Comparison of ENCODE assay signal across 19 cellular contexts in the genomic region with DNA sequence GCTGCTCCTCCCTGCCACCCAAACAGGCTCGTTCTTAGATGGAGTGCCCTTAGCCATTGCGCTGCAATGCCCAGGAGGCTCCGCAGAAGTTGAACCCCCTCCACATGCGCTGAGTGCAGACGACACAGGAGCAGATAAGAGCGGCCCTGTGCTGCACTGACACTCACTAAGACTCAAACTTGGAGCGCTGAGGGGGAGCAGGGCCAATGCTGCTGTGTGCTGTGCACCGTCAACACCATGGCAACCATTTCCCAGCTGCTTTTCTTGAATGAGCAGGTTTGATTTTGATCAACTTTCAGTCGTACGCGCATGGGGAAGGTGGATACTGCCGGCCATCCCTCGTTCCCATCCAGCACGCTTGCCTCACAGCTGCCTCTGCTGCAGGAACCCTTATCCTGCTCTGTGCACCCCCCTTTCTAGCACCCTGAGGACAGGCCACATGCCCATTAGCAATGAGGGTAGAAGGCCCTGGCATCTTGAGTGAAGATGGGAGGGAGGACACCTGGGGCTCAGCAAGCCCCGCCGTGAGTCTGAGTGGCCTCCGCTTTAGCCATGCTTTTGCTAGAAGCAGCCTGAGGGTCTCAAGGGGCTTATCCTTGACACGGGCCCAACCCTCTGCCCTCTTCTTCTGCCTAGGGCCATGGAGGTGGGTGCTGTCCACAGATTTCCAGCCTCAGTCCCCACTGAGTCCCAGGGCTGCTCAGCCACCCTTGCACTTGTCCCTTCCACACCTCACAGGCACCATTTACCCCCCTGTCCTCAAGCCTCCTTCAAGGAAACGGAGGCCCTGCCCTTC.
"Had no signal": no experiment of that assay in that cellular context is flagged by ENCODE, and none has a peak within 500 bp of the region (broad histone marks: within the 10 kb centered on the region; RNA-seq: fewer than 3 reads in every experiment).

No MANE protein-coding gene starts in this region.

- DNase-seq: activated CD4-positive, alpha-beta T cell treated with anti-CD3 and anti-CD28 coated beads, Interleukin-2, amount 50 U/mL, for 1 hour; activated CD8-positive, alpha-beta memory T cell treated with anti-CD3 and anti-CD28 coated beads for 24 hours; activated naive CD4-positive, alpha-beta T cell treated with anti-CD3 and anti-CD28 coated beads for 36 hours; adrenal gland; colonic mucosa; effector CD8-positive, alpha-beta T cell; foreskin fibroblast; hippocampal formation; ovary; stimulated activated CD4-positive, alpha-beta T cell treated with anti-CD3 and anti-CD28 coated beads, Interleukin-15, amount 100 ng/mL, for 24 hours; stimulated activated CD4-positive, alpha-beta T cell treated with anti-CD3 and anti-CD28 coated beads, Interleukin-4, amount 100 ng/mL, for 24 hours; stimulated activated naive CD4-positive, alpha-beta T cell; SW 1271 had no signal

- H3K9me3 ChIP-seq: adrenal gland, colonic mucosa, ovary, SJSA1, suprapubic skin had no signal

- H3K27me3 ChIP-seq: adrenal gland, cardiac muscle cell, colonic mucosa, ovary, SJSA1, suprapubic skin had no signal

- H3K27me3 Mint-ChIP-seq: type B pancreatic cell had no signal

- H3K27ac ChIP-seq: adrenal gland, cardiac muscle cell, colonic mucosa, ovary, SJSA1, suprapubic skin had no signal

- H3K4me1 ChIP-seq: colonic mucosa, SJSA1, suprapubic skin had no signal

- H3K36me3 Mint-ChIP-seq: type B pancreatic cell had no signal

- H3K27ac Mint-ChIP-seq: activated naive CD4-positive, alpha-beta T cell treated with anti-CD3 and anti-CD28 coated beads for 36 hours; activated T-helper 1 cell treated with anti-CD3 and anti-CD28 coated beads, Interleukin-12 subunit alpha, Interleukin-12 subunit beta, Interleukin-2, Interleukin-4 antibody, amounts not matched to agents 30 ng/mL and 10 ng/mL and 1 ng/mL, durations not matched to agents 14 hours and 24 hours and 36 hours; type B pancreatic cell had no signal

- H3K9me3 Mint-ChIP-seq: activated naive CD4-positive, alpha-beta T cell treated with anti-CD3 and anti-CD28 coated beads for 36 hours; activated T-helper 1 cell treated with anti-CD3 and anti-CD28 coated beads, Interleukin-12 subunit alpha, Interleukin-12 subunit beta, Interleukin-2, Interleukin-4 antibody, amounts not matched to agents 30 ng/mL and 10 ng/mL and 1 ng/mL, durations not matched to agents 14 hours and 24 hours and 36 hours; neural crest cell; type B pancreatic cell had no signal

- H3K4me3 Mint-ChIP-seq: activated naive CD4-positive, alpha-beta T cell treated with anti-CD3 and anti-CD28 coated beads for 36 hours; activated T-helper 1 cell treated with anti-CD3 and anti-CD28 coated beads, Interleukin-12 subunit alpha, Interleukin-12 subunit beta, Interleukin-2, Interleukin-4 antibody, amounts not matched to agents 30 ng/mL and 10 ng/mL and 1 ng/mL, durations not matched to agents 14 hours and 24 hours and 36 hours; neural crest cell; type B pancreatic cell had no signal

- H3K36me3 ChIP-seq: adrenal gland, cardiac muscle cell, colonic mucosa, ovary, SJSA1, suprapubic skin had no signal

- H3K4me3 ChIP-seq: cardiac muscle cell, colonic mucosa, ovary, SJSA1, suprapubic skin had no signal
